7 cellular contexts compared by ENCODE assay signal in genomic region chr7:36291387-36292316, GRCh38.
A peak's percentile ranks its signal among the peaks of the same experiment; 100 is the strongest.
DNase-seq lines count a peak whose midpoint lies in the region; ATAC-seq and TF ChIP-seq lines count a peak whose summit lies in the region.

No MANE protein-coding gene starts in this region.

- H3K79me2 ChIP-seq in PC-9 (ENCODE audit: low read depth), result no peaks in the 10 kb centered on the region
- no peaks in the 10 kb centered on the region for H3K79me2 ChIP-seq in fibroblast of lung (ENCODE audit: control insufficient read depth, insufficient read depth, low read length)

- H3K4me2 ChIP-seq in PC-9, result peak overlapping the region; percentile 47
- peak overlapping the region; percentile 69 for H3K4me2 ChIP-seq in fibroblast of lung (ENCODE audit: extremely low read depth, insufficient read depth, low read length)

- no peak overlapping the region for H3K4me3 ChIP-seq in PC-9
- peak overlapping the region; percentile 24 to 68 (median 40) for H3K4me3 ChIP-seq in fibroblast of lung (replicated peaks in 1 of 4; ENCODE audit: control extremely low read depth in 1 of 4, insufficient read depth in 1 of 4, low read depth in 3 of 4, low read length in 4 of 4)

- H3K4me1 Mint-ChIP-seq in activated T-cell treated with anti-CD3 and anti-CD28 coated beads, Interleukin-2, amount 50 U/mL, for 72 hours (ENCODE audit: low read depth), result peaks cover 32% of the 10 kb centered on the region
- H3K4me1 Mint-ChIP-seq in nephron, result peaks cover 29% of the 10 kb centered on the region

- H2AFZ ChIP-seq in PC-9 (no peak overlapping the region), fibroblast of lung (ENCODE audit: low read length) (peak overlapping the region; percentile 81)

- H3K36me3 ChIP-seq in PC-9 (ENCODE audit: low read depth) (peaks cover 14% of the 10 kb centered on the region; the same call in 1 of the 2 replicates), fibroblast of lung (ENCODE audit: control insufficient read depth, insufficient read depth, low read length) (no peaks in the 10 kb centered on the region)

- H3K9ac ChIP-seq in fibroblast of lung (ENCODE audit: insufficient read depth, low read length), result peak overlapping the region; percentile 43

- intact Hi-C loops in PC-9 (cut with micrococcal nuclease; ENCODE audit: unreplicated experiment), result loop anchor here (1.0 kb wide), 3 partner anchors 28 to 374 kb away; no protein-coding TSS in a partner anchor

- DNase-seq in GM13977 (ENCODE audit: low spot score) (peak; percentile 73), PC-9 (peak; percentile 70 to 80), fibroblast of lung (ENCODE audit: low read depth in 2 of 2) (peak; percentile 72 to 87)
- peak; percentile 70 to 78 for DNase-seq in activated T-cell treated with anti-CD3 and anti-CD28 coated beads, Interleukin-2, amount 50 U/mL, for 72 hours
- DNase-seq in stimulated activated naive CD8-positive, alpha-beta T cell treated with anti-CD3 and anti-CD28 coated beads, Interleukin-15, Interleukin-2, amounts not matched to agents 100 U/mL and 50 U/mL, for 24 hours, result peak; percentile 83

- peak; percentile 56 to 61 for ATAC-seq in activated T-cell treated with anti-CD3 and anti-CD28 coated beads, Interleukin-2, amount 50 U/mL, for 72 hours (replicated peaks in 1 of 2)
- ATAC-seq in stimulated activated naive CD8-positive, alpha-beta T cell treated with anti-CD3 and anti-CD28 coated beads, Interleukin-15, Interleukin-2, amounts not matched to agents 100 U/mL and 50 U/mL, for 24 hours, result peak; percentile 62

- in situ Hi-C loops in GM13977 (cut with MboI; ENCODE audit: low pct_unique_long_range_greater_than_20kb, low sequenced_read_pairs, unreplicated experiment), result loop anchor here (10.0 kb wide), 1 partner anchor 297 kb away; no protein-coding TSS in a partner anchor

- no peaks in the 10 kb centered on the region for H3K36me3 Mint-ChIP-seq in activated T-cell treated with anti-CD3 and anti-CD28 coated beads, Interleukin-2, amount 50 U/mL, for 72 hours (ENCODE audit: insufficient read depth in 2 of 2)
- H3K36me3 Mint-ChIP-seq in nephron (ENCODE audit: low read depth), result peaks cover 23% of the 10 kb centered on the region

- peak overlapping the region; percentile 94 for H3K27ac Mint-ChIP-seq in activated T-cell treated with anti-CD3 and anti-CD28 coated beads, Interleukin-2, amount 50 U/mL, for 72 hours
- H3K27ac Mint-ChIP-seq in nephron, result peak overlapping the region; percentile 94 to 96 (median 95)

- H3K9me3 Mint-ChIP-seq in activated T-cell treated with anti-CD3 and anti-CD28 coated beads, Interleukin-2, amount 50 U/mL, for 72 hours, result no peaks in the 10 kb centered on the region
- no peaks in the 10 kb centered on the region for H3K9me3 Mint-ChIP-seq in nephron

- peaks cover 44% of the 10 kb centered on the region for H3F3A ChIP-seq in PC-9 (ENCODE audit: insufficient read depth, low read depth)

- H3K4me1 ChIP-seq in PC-9 (replicated peaks; ENCODE audit: insufficient read depth) (peaks cover 56% of the 10 kb centered on the region), fibroblast of lung (ENCODE audit: control insufficient read depth, extremely low read depth, insufficient read depth, low read length) (no peaks in the 10 kb centered on the region)

- H3K4me3 Mint-ChIP-seq in activated T-cell treated with anti-CD3 and anti-CD28 coated beads, Interleukin-2, amount 50 U/mL, for 72 hours, result peak overlapping the region; percentile 71 to 72
- peak overlapping the region; percentile 61 to 71 (median 68) for H3K4me3 Mint-ChIP-seq in nephron

- H3K9me3 ChIP-seq in PC-9 (ENCODE audit: insufficient read depth, low read depth) (no peaks in the 10 kb centered on the region), fibroblast of lung (ENCODE audit: control insufficient read depth, insufficient read depth, low read depth, low read length) (no peaks in the 10 kb centered on the region)

- no peaks in the 10 kb centered on the region for H3K27me3 ChIP-seq in PC-9 (ENCODE audit: insufficient read depth, low read depth)
- no peaks in the 10 kb centered on the region for H3K27me3 ChIP-seq in fibroblast of lung (ENCODE audit: control insufficient read depth, insufficient read depth, low read length)

- H4K20me1 ChIP-seq in PC-9 (ENCODE audit: insufficient read depth) (no peaks in the 10 kb centered on the region), fibroblast of lung (ENCODE audit: control insufficient read depth, extremely low read depth, insufficient read depth, low read length) (no peaks in the 10 kb centered on the region)

- H3K27me3 Mint-ChIP-seq in activated T-cell treated with anti-CD3 and anti-CD28 coated beads, Interleukin-2, amount 50 U/mL, for 72 hours (ENCODE audit: low read depth), result no peaks in the 10 kb centered on the region
- H3K27me3 Mint-ChIP-seq in nephron (ENCODE audit: low read depth), result peaks cover 4% of the 10 kb centered on the region

- no TSS peak for BruUV-seq in PC-9 (replicated peaks; lab: Mats Ljungman, UMichigan)

- H3K9me2 ChIP-seq in PC-9 (ENCODE audit: insufficient read depth), result no peaks in the 10 kb centered on the region

- TF ChIP-seq EP300 in Ishikawa (IDR thresholded peaks at IDR 0.05; ENCODE audit: borderline replicate concordance), result peak; percentile 81

- POLR2A ChIA-PET in PC-9 (lab: Charles Lee; ENCODE audit: unreplicated experiment), result no interaction called here

- H3K27ac ChIP-seq in PC-9, result no peak overlapping the region
- peak overlapping the region; percentile 51 for H3K27ac ChIP-seq in fibroblast of lung (ENCODE audit: insufficient read depth, low read length)

- CTCF ChIA-PET in PC-9 (lab: Charles Lee), result interaction anchor here (0.6 to 0.8 kb wide), 4 partner anchors 28 to 306 kb away, joined by 3 to 5 read pairs (median 4); no protein-coding TSS in a partner anchor

- peak; percentile 95 for TF ChIP-seq CTCF in GM13977 (IDR thresholded peaks at IDR 0.05; ENCODE audit: extremely low read depth, insufficient read depth, missing control alignments)
- TF ChIP-seq CTCF in PC-9 (conservative IDR thresholded peaks at IDR 0.05), result peak; percentile 100
- peak; percentile 91 to 99 for TF ChIP-seq CTCF in fibroblast of lung (conservative IDR thresholded peaks at IDR 0.05 in 1 of 2, IDR thresholded peaks at IDR 0.05 in 1 of 2; ENCODE audit: low read depth in 1 of 2, low read length in 2 of 2)
- TF ChIP-seq CTCF in nephron (IDR thresholded peaks at IDR 0.05; ENCODE audit: unreplicated experiment in 3 of 3), result peak; percentile 99 to 100 (median 99)

- TF ChIP-seq RAD21 in Ishikawa (IDR thresholded peaks at IDR 0.05; ENCODE audit: low read depth), result peak; percentile 100

TF ChIP-seq in Ishikawa, 13 proteins besides CTCF, POLR2A, EP300 and RAD21:
- TF ChIP-seq TEAD4 (IDR thresholded peaks at IDR 0.05) (peak; percentile 47), MAX (IDR thresholded peaks at IDR 0.05) (peak; percentile 49), TCF12 (IDR thresholded peaks at IDR 0.05; ENCODE audit: low read depth) (peak; percentile 76), EGR1 (IDR thresholded peaks at IDR 0.05) (no peak), FOXM1 (IDR thresholded peaks at IDR 0.05; ENCODE audit: borderline replicate concordance, low read depth) (0 out of 2 replicates have a peak, but pooled peaks have one; percentile 26), CEBPB (IDR thresholded peaks at IDR 0.05) (peak; percentile 24; the same call in 1 of the 2 replicates), ZBTB7A (IDR thresholded peaks at IDR 0.05; ENCODE audit: low read depth) (no peak; the same call in 1 of the 2 replicates), TAF1 (IDR thresholded peaks at IDR 0.05; ENCODE audit: low read depth) (no peak), YY1 (IDR thresholded peaks at IDR 0.05; ENCODE audit: low read depth) (peak; percentile 44; the same call in 1 of the 2 replicates), CREB1 (IDR thresholded peaks at IDR 0.05; ENCODE audit: low read depth) (no peak), NFIC (IDR thresholded peaks at IDR 0.05) (peak; percentile 66)
- TF ChIP-seq, protein P1, sequence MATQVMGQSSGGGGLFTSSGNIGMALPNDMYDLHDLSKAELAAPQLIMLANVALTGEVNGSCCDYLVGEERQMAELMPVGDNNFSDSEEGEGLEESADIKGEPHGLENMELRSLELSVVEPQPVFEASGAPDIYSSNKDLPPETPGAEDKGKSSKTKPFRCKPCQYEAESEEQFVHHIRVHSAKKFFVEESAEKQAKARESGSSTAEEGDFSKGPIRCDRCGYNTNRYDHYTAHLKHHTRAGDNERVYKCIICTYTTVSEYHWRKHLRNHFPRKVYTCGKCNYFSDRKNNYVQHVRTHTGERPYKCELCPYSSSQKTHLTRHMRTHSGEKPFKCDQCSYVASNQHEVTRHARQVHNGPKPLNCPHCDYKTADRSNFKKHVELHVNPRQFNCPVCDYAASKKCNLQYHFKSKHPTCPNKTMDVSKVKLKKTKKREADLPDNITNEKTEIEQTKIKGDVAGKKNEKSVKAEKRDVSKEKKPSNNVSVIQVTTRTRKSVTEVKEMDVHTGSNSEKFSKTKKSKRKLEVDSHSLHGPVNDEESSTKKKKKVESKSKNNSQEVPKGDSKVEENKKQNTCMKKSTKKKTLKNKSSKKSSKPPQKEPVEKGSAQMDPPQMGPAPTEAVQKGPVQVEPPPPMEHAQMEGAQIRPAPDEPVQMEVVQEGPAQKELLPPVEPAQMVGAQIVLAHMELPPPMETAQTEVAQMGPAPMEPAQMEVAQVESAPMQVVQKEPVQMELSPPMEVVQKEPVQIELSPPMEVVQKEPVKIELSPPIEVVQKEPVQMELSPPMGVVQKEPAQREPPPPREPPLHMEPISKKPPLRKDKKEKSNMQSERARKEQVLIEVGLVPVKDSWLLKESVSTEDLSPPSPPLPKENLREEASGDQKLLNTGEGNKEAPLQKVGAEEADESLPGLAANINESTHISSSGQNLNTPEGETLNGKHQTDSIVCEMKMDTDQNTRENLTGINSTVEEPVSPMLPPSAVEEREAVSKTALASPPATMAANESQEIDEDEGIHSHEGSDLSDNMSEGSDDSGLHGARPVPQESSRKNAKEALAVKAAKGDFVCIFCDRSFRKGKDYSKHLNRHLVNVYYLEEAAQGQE (IDR thresholded peaks at IDR 0.05; ENCODE audit: low read depth), result no peak
- TF ChIP-seq, protein P2, sequence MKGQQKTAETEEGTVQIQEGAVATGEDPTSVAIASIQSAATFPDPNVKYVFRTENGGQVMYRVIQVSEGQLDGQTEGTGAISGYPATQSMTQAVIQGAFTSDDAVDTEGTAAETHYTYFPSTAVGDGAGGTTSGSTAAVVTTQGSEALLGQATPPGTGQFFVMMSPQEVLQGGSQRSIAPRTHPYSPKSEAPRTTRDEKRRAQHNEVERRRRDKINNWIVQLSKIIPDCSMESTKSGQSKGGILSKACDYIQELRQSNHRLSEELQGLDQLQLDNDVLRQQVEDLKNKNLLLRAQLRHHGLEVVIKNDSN (IDR thresholded peaks at IDR 0.05), result no peak
